Comparison of ENCODE assay signal across 1 cellular context in genomic region chr1:220368352-220369265, GRCh38.
TF ChIP-seq lines count a peak whose summit lies in the region.

No MANE protein-coding gene starts in this region.

TF ChIP-seq in GM12878, 131 proteins besides CTCF, POLR2A, EP300 and RAD21 (continues in another document):
- TF ChIP-seq ZBTB40 (IDR thresholded peaks at IDR 0.05; ENCODE audit: borderline replicate concordance): no peak
- no peak for TF ChIP-seq HDGF (IDR thresholded peaks at IDR 0.05)
- no peak for TF ChIP-seq POLR2AphosphoS2 (IDR thresholded peaks at IDR 0.05; ENCODE audit: low read depth, low read length)
- TF ChIP-seq BCLAF1 (IDR thresholded peaks at IDR 0.05): no peak
- no peak for TF ChIP-seq NR2C1 (IDR thresholded peaks at IDR 0.05)
- no peak for TF ChIP-seq SMARCA5 (IDR thresholded peaks at IDR 0.05)
- no peak for TF ChIP-seq CHD1 (IDR thresholded peaks at IDR 0.05; ENCODE audit: low read depth, low read length)
- TF ChIP-seq CHD2 (IDR thresholded peaks at IDR 0.05; ENCODE audit: borderline replicate concordance, low read depth, low read length): no peak
- TF ChIP-seq IRF4 (IDR thresholded peaks at IDR 0.05; ENCODE audit: low read depth, low read length): no peak
- no peak for TF ChIP-seq SUZ12 (IDR thresholded peaks at IDR 0.05; ENCODE audit: unreplicated experiment)
- TF ChIP-seq ATF7 (IDR thresholded peaks at IDR 0.05; ENCODE audit: low read depth): no peak
- no peak for TF ChIP-seq GATAD2B (conservative IDR thresholded peaks at IDR 0.05; ENCODE audit: low read depth)
- TF ChIP-seq ZNF592 (IDR thresholded peaks at IDR 0.05): no peak
- TF ChIP-seq NFIC (IDR thresholded peaks at IDR 0.05; ENCODE audit: low read depth, low read length): no peak
- 0 out of 2 replicates have a peak, but pooled peaks have one; percentile 29 for TF ChIP-seq TCF7 (IDR thresholded peaks at IDR 0.05; ENCODE audit: borderline replicate concordance)
- no peak for TF ChIP-seq REST (IDR thresholded peaks at IDR 0.05; ENCODE audit: low read depth, low read length)
- TF ChIP-seq E4F1 (IDR thresholded peaks at IDR 0.05; ENCODE audit: borderline replicate concordance, partially characterized antibody): no peak
- no peak for TF ChIP-seq MYC (IDR thresholded peaks at IDR 0.05; ENCODE audit: insufficient read depth, insufficient read length, insufficient replicate concordance, low read length, severe bottlenecking)
- TF ChIP-seq CEBPZ (IDR thresholded peaks at IDR 0.05; ENCODE audit: low read depth, low read length): no peak
- no peak for TF ChIP-seq BCL11A (IDR thresholded peaks at IDR 0.05; ENCODE audit: low read depth, low read length)
- TF ChIP-seq NR2C2 (IDR thresholded peaks at IDR 0.05; ENCODE audit: borderline replicate concordance, control insufficient read depth, insufficient read length, low read depth): no peak
- TF ChIP-seq BCL3 (IDR thresholded peaks at IDR 0.05; ENCODE audit: borderline replicate concordance, insufficient read depth, low read depth, low read length, poor library complexity, severe bottlenecking): no peak
- TF ChIP-seq RCOR1 (conservative IDR thresholded peaks at IDR 0.05; ENCODE audit: low read depth, low read length): no peak
- no peak for TF ChIP-seq LARP7 (IDR thresholded peaks at IDR 0.05)
- no peak for TF ChIP-seq KAT2A (conservative IDR thresholded peaks at IDR 0.05; ENCODE audit: control insufficient read depth, low read depth, low read length)
- no peak for TF ChIP-seq MEF2A (IDR thresholded peaks at IDR 0.05; ENCODE audit: insufficient read depth, low read depth, low read length)
- no peak for TF ChIP-seq YY1 (IDR thresholded peaks at IDR 0.05; ENCODE audit: low read depth, low read length)
- no peak for TF ChIP-seq MAX (IDR thresholded peaks at IDR 0.05; ENCODE audit: low read depth, low read length)
- TF ChIP-seq CBX3 (IDR thresholded peaks at IDR 0.05; ENCODE audit: borderline replicate concordance, low read depth): no peak
- no peak for TF ChIP-seq SMAD5 (IDR thresholded peaks at IDR 0.05; ENCODE audit: low read depth)
- no peak for TF ChIP-seq SMAD1 (IDR thresholded peaks at IDR 0.05; ENCODE audit: low read depth, partially characterized antibody)
- TF ChIP-seq ZSCAN29 (IDR thresholded peaks at IDR 0.05): no peak
- TF ChIP-seq POU2F2 (IDR thresholded peaks at IDR 0.05; ENCODE audit: borderline replicate concordance, low read depth, low read length): peak; percentile 43; the same call in 1 of the 3 replicates
